Comparison of ENCODE assay signal across 1 cellular context in the genomic region with DNA sequence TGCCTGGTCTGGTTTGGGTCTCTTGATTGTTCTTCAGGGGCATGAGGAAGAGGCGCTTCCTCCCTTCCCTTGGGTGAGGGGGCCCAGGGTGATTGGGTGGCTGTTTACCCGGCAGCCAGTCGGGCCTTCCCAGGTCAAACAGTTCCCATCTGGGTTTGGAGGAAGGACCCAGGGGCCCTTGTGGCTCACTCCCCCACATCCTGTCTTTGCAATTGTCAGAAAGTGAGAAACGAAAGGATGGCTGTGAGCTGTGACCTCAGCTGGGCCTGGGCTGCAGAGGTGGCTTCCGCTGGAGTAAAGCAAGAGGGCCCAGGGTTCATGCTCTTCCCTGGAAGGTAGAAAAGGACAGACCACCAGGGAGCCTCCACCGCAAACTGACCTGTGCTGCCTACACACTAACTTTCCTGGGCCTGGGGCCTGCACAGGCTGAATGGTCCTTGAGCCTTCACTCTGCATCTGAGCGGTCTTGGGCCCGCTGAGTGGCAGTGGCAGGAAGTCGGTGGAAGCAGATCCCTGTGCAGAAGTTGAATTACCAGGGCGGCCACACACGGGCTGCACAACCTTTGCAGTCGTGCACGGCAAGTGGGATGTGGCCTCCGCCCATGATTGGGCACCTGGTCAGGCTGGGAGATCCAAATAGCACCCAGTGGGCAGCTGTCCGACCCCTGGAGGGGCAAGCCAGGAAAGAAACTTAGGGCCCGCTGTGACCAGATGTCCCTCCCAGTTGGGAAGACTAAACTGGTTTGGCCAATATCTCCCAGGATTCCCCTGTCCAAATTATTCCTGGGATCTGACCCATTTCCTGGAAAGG.
TF ChIP-seq lines count a peak whose summit lies in the region.

No MANE protein-coding gene starts in this region.

TF ChIP-seq in PFSK-1, 5 proteins besides CTCF, POLR2A, EP300 and RAD21 (continued from another document):
- TF ChIP-seq REST (IDR thresholded peaks at IDR 0.05; ENCODE audit: insufficient read depth in 1 of 2, low read depth in 2 of 2, low read length in 2 of 2) = no peak
